In the genomic region with DNA sequence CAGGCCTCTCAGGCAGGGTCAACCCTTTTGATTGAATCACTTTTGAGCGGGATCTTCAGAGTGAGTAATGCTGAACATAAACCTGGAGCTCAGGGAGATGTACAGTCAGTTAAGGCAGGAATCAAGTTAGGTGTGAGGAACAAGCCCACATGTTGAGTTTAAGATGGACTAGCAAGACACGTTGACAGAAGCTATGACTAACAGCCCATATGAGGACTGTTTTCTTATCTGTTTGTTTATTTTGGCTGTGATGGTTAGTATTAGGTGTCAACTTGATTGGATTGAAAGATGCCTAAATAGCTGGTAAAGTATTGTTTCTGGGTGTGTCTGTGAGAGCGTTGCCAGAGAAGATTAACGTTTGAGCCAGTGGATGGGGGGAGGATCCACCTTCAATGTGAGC, we compare ENCODE assay signal across 23 cellular contexts.
"Had no signal": no experiment of that assay in that cellular context is flagged by ENCODE, and none has a peak within 500 bp of the region (broad histone marks: within the 10 kb centered on the region; RNA-seq: fewer than 3 reads in every experiment).

No MANE protein-coding gene starts in this region.

- H3K4me3 ChIP-seq: adrenal gland, body of pancreas, coronary artery, esophagus muscularis mucosa, left lung, lower lobe of right lung, right atrium auricular region, smooth muscle cell, stomach, thyroid gland, upper lobe of right lung had no signal

- DNase-seq: activated B cell treated with CpG ODN at 0.5 μM for 24 hours; activated CD4-positive, alpha-beta T cell treated with anti-CD3 and anti-CD28 coated beads for 36 hours; activated naive CD4-positive, alpha-beta T cell treated with Interleukin-2 at 50 U/mL for 16 hours; activated T-cell treated with anti-CD3 and anti-CD28 coated beads for 4 hours; activated T-cell treated with anti-CD3 and anti-CD28 coated beads, Interleukin-2, amount 50 U/mL, for 72 hours; adrenal gland; body of pancreas; effector memory CD8-positive, alpha-beta T cell; left lung; lower lobe of right lung; mesendoderm; natural killer cell; stimulated activated CD4-positive, alpha-beta T cell treated with anti-CD3 and anti-CD28 coated beads, Interleukin-1b, Interleukin-23, amount 100 ng/mL, for 48 hours; stimulated activated naive B cell treated with anti-CD40 and anti-IgM and Interleukin-4, amounts not matched to agents 10 μg/mL and 1 μg/mL and 100 μg/mL, for 72 hours; stomach; thyroid gland; upper lobe of right lung had no signal

- H3K4me2 ChIP-seq: smooth muscle cell had no signal

- H3K9me3 ChIP-seq: adrenal gland, body of pancreas, esophagus muscularis mucosa, left lung, lower lobe of right lung, right atrium auricular region, stomach, thyroid gland, upper lobe of right lung had no signal

- H3K4me1 ChIP-seq: adrenal gland, body of pancreas, esophagus muscularis mucosa, left lung, lower lobe of right lung, right atrium auricular region, stomach, thyroid gland, upper lobe of right lung had no signal

- H3K36me3 ChIP-seq: adrenal gland, esophagus muscularis mucosa, left lung, lower lobe of right lung, right atrium auricular region, stomach, thyroid gland, upper lobe of right lung had no signal

- FAIRE-seq: endothelial cell of umbilical vein, frontal cortex had no signal

- H3K27ac ChIP-seq: adrenal gland, body of pancreas, coronary artery, esophagus muscularis mucosa, left lung, lower lobe of right lung, right atrium auricular region, stomach, thyroid gland, upper lobe of right lung had no signal

- H3K27me3 ChIP-seq: adrenal gland, body of pancreas, esophagus muscularis mucosa, left lung, right atrium auricular region, stomach, thyroid gland, upper lobe of right lung had no signal
